Comparison of ENCODE assay signal across 9 cellular contexts in the genomic region with DNA sequence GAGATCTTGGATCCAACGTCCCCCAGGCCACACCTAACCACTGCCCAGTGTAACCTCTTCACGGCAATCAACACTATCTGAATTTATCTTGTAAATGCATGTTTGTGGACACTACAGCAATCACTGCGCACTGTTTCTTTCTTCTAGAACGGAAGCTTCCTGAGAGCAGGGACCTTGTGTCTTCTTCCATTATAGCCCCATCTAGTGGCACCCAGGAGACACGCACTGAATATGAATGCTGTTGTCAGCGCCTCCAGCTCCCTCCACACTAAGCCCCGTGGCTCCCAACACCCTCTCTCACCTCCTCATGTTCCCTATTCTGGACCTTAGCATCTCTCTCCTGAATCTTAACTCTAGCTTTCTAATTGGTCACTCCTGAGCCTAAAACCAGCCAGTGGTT.
A peak's percentile ranks its signal among the peaks of the same experiment; 100 is the strongest.
DNase-seq lines count a peak whose midpoint lies in the region; ATAC-seq, FAIRE-seq and TF ChIP-seq lines count a peak whose summit lies in the region.
"Had no signal": no experiment of that assay in that cellular context is flagged by ENCODE, and none has a peak within 500 bp of the region (broad histone marks: within the 10 kb centered on the region; RNA-seq: fewer than 3 reads in every experiment).

No MANE protein-coding gene starts in this region.

- no peaks in the 10 kb centered on the region for H3K9me2 ChIP-seq in GM23248 (ENCODE audit: insufficient read depth)

- no peaks in the 10 kb centered on the region for H3K79me2 ChIP-seq in GM23248 (ENCODE audit: insufficient read depth)

- no peak overlapping the region for H2AFZ ChIP-seq in GM23248

- no peaks in the 10 kb centered on the region for H3K27me3 Mint-ChIP-seq in CD14-positive monocyte (ENCODE audit: low read depth in 3 of 3)
- H3K27me3 Mint-ChIP-seq in WTC11 (ENCODE audit: low read depth): no peaks in the 10 kb centered on the region

- peaks cover 9% of the 10 kb centered on the region for H3F3A ChIP-seq in GM23248 (ENCODE audit: insufficient read depth)

- CTCF ChIA-PET in WTC11 (lab: Charles Lee): interaction anchor here (0.5 to 2.4 kb wide), 57 partner anchors 9 to 582 kb away, joined by 3 to 24 read pairs (median 4); a partner anchor contains a TSS

- H3K4me1 ChIP-seq in GM23248 (ENCODE audit: insufficient read depth): peaks cover 15% of the 10 kb centered on the region
- H3K4me1 ChIP-seq in kidney (ENCODE audit: control insufficient read depth in 1 of 2, insufficient read depth in 1 of 2, low read depth in 1 of 2, low read length in 2 of 2): no peaks in the 10 kb centered on the region

- peaks cover 25 to 37% of the 10 kb centered on the region in 2 donors for H3K36me3 Mint-ChIP-seq in CD14-positive monocyte
- H3K36me3 Mint-ChIP-seq in WTC11: no peaks in the 10 kb centered on the region; the same call in 1 of the 2 replicates

- intact Hi-C loops in CD14-positive monocyte (cut with micrococcal nuclease): no loop called here
- intact Hi-C loops in kidney (cut with DNase I): no loop called here

- ATAC-seq in WTC11: peak; percentile 85
- no peak for ATAC-seq in HG03039 (IDR thresholded peaks at IDR 0.05; ENCODE audit: unreplicated experiment)
- ATAC-seq in HG02678 (IDR thresholded peaks at IDR 0.05; ENCODE audit: unreplicated experiment): no peak

- FAIRE-seq in kidney (lab: Jason Lieb, UNC): no peak
- FAIRE-seq: HTR-8/SVneo had no signal

- H3K4me3 Mint-ChIP-seq in CD14-positive monocyte (no peak overlapping the region), WTC11 (no peak overlapping the region)

- H3K4me3 ChIP-seq in GM23248 (no peak overlapping the region), kidney (ENCODE audit: low read length in 2 of 2) (no peak overlapping the region)

- DNase-seq in CD14-positive monocyte (ENCODE audit: low spot score) (no peak), GM23248 (peak; percentile 22), WTC11 (ENCODE audit: low spot score) (peak; percentile 37), kidney tubule cell (ENCODE audit: low spot score) (peak; percentile 21), ACHN (no peak), kidney (no peak)

- no peaks in the 10 kb centered on the region; the same call in 1 of the 2 replicates for H3K36me3 ChIP-seq in GM23248 (ENCODE audit: low read depth)
- H3K36me3 ChIP-seq in kidney (ENCODE audit: control insufficient read depth in 1 of 2, insufficient read depth in 2 of 2, low read length in 2 of 2): peaks cover 4 to 6% of the 10 kb centered on the region in 2 donors

- TF ChIP-seq CTCF in CD14-positive monocyte (IDR thresholded peaks at IDR 0.05) (peak; percentile 25), WTC11 (IDR thresholded peaks at IDR 0.05) (peak; percentile 57), kidney (IDR thresholded peaks at IDR 0.05; ENCODE audit: borderline replicate concordance, extremely low read depth, insufficient read depth) (no peak)

- no peak overlapping the region for H3K9ac ChIP-seq in GM23248
- H3K9ac ChIP-seq in kidney (ENCODE audit: low read length in 2 of 2): no peak overlapping the region

- no peaks in the 10 kb centered on the region for H3K9me3 ChIP-seq in GM23248 (ENCODE audit: low read depth)
- H3K9me3 ChIP-seq in kidney (ENCODE audit: control insufficient read depth in 1 of 2, low read length in 2 of 2): no peaks in the 10 kb centered on the region

- in situ Hi-C loops in GM23248 (cut with MboI) (no loop called here), ACHN (cut with HindIII; ENCODE audit: low pct_ligation_motif_present, low pct_unique_long_range_greater_than_20kb, low sequenced_read_pairs) (no loop called here)

- POLR2A ChIA-PET in WTC11 (lab: Charles Lee): no interaction called here

- no peak overlapping the region for H3K4me2 ChIP-seq in GM23248 (ENCODE audit: unreplicated experiment)

- H3K27ac ChIP-seq in GM23248 (no peak overlapping the region), kidney (ENCODE audit: low read depth in 2 of 2, low read length in 2 of 2) (no peak overlapping the region)

- peaks cover 0 to 3% (median 0%) of the 10 kb centered on the region in 7 donors for H3K9me3 Mint-ChIP-seq in CD14-positive monocyte
- H3K9me3 Mint-ChIP-seq in WTC11: peaks cover 4% of the 10 kb centered on the region

- no peaks in the 10 kb centered on the region for H4K20me1 ChIP-seq in GM23248 (ENCODE audit: insufficient read depth)

- 91 to 94% methylated on average over 7 of the region's 7 CpGs for WGBS in GM23248 (ENCODE audit: low coverage in 1 of 2, low lambda C conversion rate in 2 of 2, missing lambda C conversion rate in 2 of 2), 2 experiments

- H3K27ac Mint-ChIP-seq in CD14-positive monocyte: no peak overlapping the region
- H3K27ac Mint-ChIP-seq in WTC11: peak overlapping the region; percentile 73

- H3K4me1 Mint-ChIP-seq in CD14-positive monocyte (peaks cover 53% of the 10 kb centered on the region), WTC11 (peaks cover 16% of the 10 kb centered on the region)

- no peaks in the 10 kb centered on the region for H3K27me3 ChIP-seq in GM23248 (replicated peaks; ENCODE audit: insufficient read depth)

TF ChIP-seq in WTC11, 78 proteins besides CTCF, POLR2A, EP300 and RAD21:
- no peak for TF ChIP-seq IRF2 (CRISPR knock-in tag; IDR thresholded peaks at IDR 0.05; ENCODE audit: borderline replicate concordance, low read depth)
- TF ChIP-seq NFE2L1 (CRISPR knock-in tag; IDR thresholded peaks at IDR 0.05): no peak
- TF ChIP-seq CREM (CRISPR knock-in tag; IDR thresholded peaks at IDR 0.05): no peak
- TF ChIP-seq, protein P1, sequence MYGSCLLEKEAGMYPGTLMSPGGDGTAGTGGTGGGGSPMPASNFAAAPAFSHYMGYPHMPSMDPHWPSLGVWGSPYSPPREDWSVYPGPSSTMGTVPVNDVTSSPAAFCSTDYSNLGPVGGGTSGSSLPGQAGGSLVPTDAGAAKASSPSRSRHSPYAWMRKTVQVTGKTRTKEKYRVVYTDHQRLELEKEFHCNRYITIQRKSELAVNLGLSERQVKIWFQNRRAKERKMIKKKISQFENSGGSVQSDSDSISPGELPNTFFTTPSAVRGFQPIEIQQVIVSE (CRISPR knock-in tag; IDR thresholded peaks at IDR 0.05; ENCODE audit: borderline replicate concordance): no peak
- no peak for TF ChIP-seq ZNF396 (CRISPR knock-in tag; IDR thresholded peaks at IDR 0.05; ENCODE audit: borderline replicate concordance)

Comparison
In these comparisons a context has a peak if more than half of its experiments do, and no peak if none do; other contexts are left out.
1. DNase-seq: peak in GM23248 (single experiment), WTC11 (single experiment) and kidney tubule cell (single experiment); none in CD14-positive monocyte (single experiment), ACHN (single experiment) and kidney (single experiment).